30 cellular contexts compared by ENCODE assay signal in the genomic region with DNA sequence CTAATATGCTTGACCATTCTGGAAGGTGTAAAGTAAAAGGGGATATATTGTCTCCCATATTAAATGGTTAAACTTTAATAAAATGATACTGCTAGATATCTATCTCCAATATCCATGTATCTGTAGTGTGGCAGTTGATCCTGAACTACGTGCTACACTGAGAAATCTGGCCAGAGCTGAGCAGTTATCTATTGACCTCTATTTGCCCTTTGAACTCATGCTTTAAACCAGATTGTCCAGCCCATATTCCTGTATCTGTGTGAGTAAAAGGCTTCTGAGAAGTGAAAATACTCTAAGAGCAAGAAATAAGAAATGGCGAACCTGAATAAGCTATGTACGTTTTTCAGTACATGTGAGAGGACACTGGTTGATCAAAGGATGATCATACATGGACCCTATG. TPM values are rescaled to one million over a fixed set of nuclear protein-coding genes. Genes with fewer than 3 reads are reported as not detected.
"Had no signal": no experiment of that assay in that cellular context is flagged by ENCODE, and none has a peak within 500 bp of the region (broad histone marks: within the 10 kb centered on the region; RNA-seq: fewer than 3 reads in every experiment).

No MANE protein-coding gene starts in this region.

- H3K4me1 ChIP-seq: esophagus squamous epithelium, gastrocnemius medialis, heart right ventricle, left ventricle myocardium inferior, lower lobe of right lung had no signal

- H3K36me3 ChIP-seq: gastrocnemius medialis, lower lobe of right lung had no signal

- H3K27ac ChIP-seq: coronary artery, dorsolateral prefrontal cortex, epithelial cell of prostate, esophagus squamous epithelium, gastrocnemius medialis, heart right ventricle, left ventricle myocardium inferior, lower lobe of right lung had no signal

- H3K27me3 ChIP-seq: dorsolateral prefrontal cortex, esophagus squamous epithelium, gastrocnemius medialis, heart right ventricle had no signal

- DNase-seq: dermis blood vessel endothelial cell; dorsolateral prefrontal cortex; effector CD4-positive, alpha-beta T cell; effector memory CD4-positive, alpha-beta T cell; erythroblast; esophagus squamous epithelium; foreskin fibroblast; foreskin melanocyte; gastrocnemius medialis; glutamatergic neuron; head of caudate nucleus; heart right ventricle; hippocampal formation; left cardiac atrium; left ventricle myocardium inferior; lower lobe of right lung; mesenchymal stem cell; mucosa of descending colon; naive B cell had no signal

- ATAC-seq: esophagus mucosa, gastrocnemius medialis, heart right ventricle, left cardiac atrium, lower lobe of right lung, mucosa of descending colon had no signal

- H3K9me3 ChIP-seq: esophagus squamous epithelium, gastrocnemius medialis, left ventricle myocardium inferior, lower lobe of right lung, mucosa of descending colon had no signal

- H3K4me3 ChIP-seq: coronary artery, dorsolateral prefrontal cortex, esophagus squamous epithelium, gastrocnemius medialis, heart right ventricle, left ventricle myocardium inferior, lower lobe of right lung, mucosa of descending colon had no signal

- FAIRE-seq: colon, islet of Langerhans, keratinocyte had no signal

RNA-seq across cellular contexts. Expression of a gene that starts 39.0 kb away (rescaled TPM):
- total RNA-seq: dermis blood vessel endothelial cell, esophagus mucosa, glomerular endothelial cell, kidney epithelial cell, lung microvascular endothelial cell, mesothelial cell of epicardium, myocyte had no signal
